In genomic region chr16:67928147-67928546, GRCh38 we compare ENCODE assay signal across 13 cellular contexts. TPM values are rescaled to one million over a fixed set of nuclear protein-coding genes. Genes with fewer than 3 reads are reported as not detected.
DNase-seq lines count a peak whose midpoint lies in the region; ATAC-seq and TF ChIP-seq lines count a peak whose summit lies in the region.
"Had no signal": no experiment of that assay in that cellular context is flagged by ENCODE, and none has a peak within 500 bp of the region (broad histone marks: within the 10 kb centered on the region; RNA-seq: fewer than 3 reads in every experiment).

No MANE protein-coding gene starts in this region.

- no peak for ATAC-seq in effector memory CD8-positive, alpha-beta T cell (replicated peaks)
- ATAC-seq in sciatic nerve, result peak; percentile 1
- no peak for ATAC-seq in HG03432 (IDR thresholded peaks at IDR 0.05; ENCODE audit: unreplicated experiment)

- no peaks in the 10 kb centered on the region for H3K27me3 Mint-ChIP-seq in activated CD4-positive, alpha-beta memory T cell treated with anti-CD3 and anti-CD28 coated beads, Interleukin-2, amount 10 ng/mL, durations not matched to agents 7 days and 5 days
- H3K27me3 Mint-ChIP-seq in activated CD4-positive, alpha-beta memory T cell treated with anti-CD3 and anti-CD28 coated beads for 36 hours, result no peaks in the 10 kb centered on the region
- no peaks in the 10 kb centered on the region for H3K27me3 Mint-ChIP-seq in effector memory CD8-positive, alpha-beta T cell
- H3K27me3 Mint-ChIP-seq: CD8-positive, alpha-beta memory T cell; T-cell had no signal

- H3K79me2 ChIP-seq in Karpas-422 (ENCODE audit: low read length), result no peaks in the 10 kb centered on the region; the same call in 1 of the 2 replicates

- H3K4me1 ChIP-seq in Karpas-422 (ENCODE audit: low read length), result peaks cover 12% of the 10 kb centered on the region

- no peak for DNase-seq in activated CD4-positive, alpha-beta memory T cell treated with anti-CD3 and anti-CD28 coated beads, Interleukin-2, amount 10 ng/mL, durations not matched to agents 7 days and 5 days
- no peak for DNase-seq in activated CD4-positive, alpha-beta memory T cell treated with anti-CD3 and anti-CD28 coated beads for 36 hours
- peak; percentile 41 for DNase-seq in Karpas-422
- DNase-seq in effector memory CD8-positive, alpha-beta T cell, result no peak
- no peak for DNase-seq in sciatic nerve (ENCODE audit: low spot score)
- no peak for DNase-seq in OCI-M2 (lab: John Stamatoyannopoulos, UW; ENCODE audit: unreplicated experiment)
- DNase-seq in brain microvascular endothelial cell, result no peak
- DNase-seq: NCI-H524 treated with DMSO at 0.1 percent for 48 hours had no signal

- H3K4me3 ChIP-seq in Karpas-422 (ENCODE audit: low read length), result no peak overlapping the region
- H3K4me3 ChIP-seq in brain microvascular endothelial cell (ENCODE audit: low read depth, low read length), result no peak overlapping the region
- H3K4me3 ChIP-seq: smooth muscle cell had no signal

- H4K20me1 ChIP-seq in Karpas-422 (ENCODE audit: insufficient read depth, low read depth, low read length), result no peaks in the 10 kb centered on the region

- no peaks in the 10 kb centered on the region for H3K9me2 ChIP-seq in Karpas-422 (replicated peaks; ENCODE audit: insufficient read depth, low read length)

- H3K27ac Mint-ChIP-seq in activated CD4-positive, alpha-beta memory T cell treated with anti-CD3 and anti-CD28 coated beads, Interleukin-2, amount 10 ng/mL, durations not matched to agents 7 days and 5 days, result peak overlapping the region; percentile 55
- no peak overlapping the region for H3K27ac Mint-ChIP-seq in activated CD4-positive, alpha-beta memory T cell treated with anti-CD3 and anti-CD28 coated beads for 36 hours
- H3K27ac Mint-ChIP-seq in effector memory CD8-positive, alpha-beta T cell, result peak overlapping the region; percentile 38 to 79
- H3K27ac Mint-ChIP-seq: nephron had no signal

- CTCF ChIA-PET in activated CD4-positive, alpha-beta memory T cell treated with anti-CD3 and anti-CD28 coated beads, Interleukin-2, amount 10 ng/mL, durations not matched to agents 7 days and 5 days (lab: Charles Lee), result interaction anchor here (0.8 to 2.2 kb wide), 10 partner anchors 9 to 112 kb away, joined by 3 to 14 read pairs (median 4); no protein-coding TSS in a partner anchor
- CTCF ChIA-PET in activated CD4-positive, alpha-beta memory T cell treated with anti-CD3 and anti-CD28 coated beads for 36 hours (lab: Charles Lee), result interaction anchor here (0.7 to 5.4 kb wide), 11 partner anchors 9 to 256 kb away, joined by 3 to 62 read pairs (median 4); partner anchors contain the start of genes NRN1L and PSMB10

- H3K9ac ChIP-seq in Karpas-422 (ENCODE audit: low read length), result no peak overlapping the region

- no peaks in the 10 kb centered on the region for H3K9me3 Mint-ChIP-seq in activated CD4-positive, alpha-beta memory T cell treated with anti-CD3 and anti-CD28 coated beads, Interleukin-2, amount 10 ng/mL, durations not matched to agents 7 days and 5 days
- H3K9me3 Mint-ChIP-seq in activated CD4-positive, alpha-beta memory T cell treated with anti-CD3 and anti-CD28 coated beads for 36 hours, result no peaks in the 10 kb centered on the region
- H3K9me3 Mint-ChIP-seq in effector memory CD8-positive, alpha-beta T cell, result no peaks in the 10 kb centered on the region
- H3K9me3 Mint-ChIP-seq: CD8-positive, alpha-beta memory T cell; nephron; T-cell had no signal

- H3K4me1 Mint-ChIP-seq in activated CD4-positive, alpha-beta memory T cell treated with anti-CD3 and anti-CD28 coated beads, Interleukin-2, amount 10 ng/mL, durations not matched to agents 7 days and 5 days, result no peaks in the 10 kb centered on the region
- H3K4me1 Mint-ChIP-seq in activated CD4-positive, alpha-beta memory T cell treated with anti-CD3 and anti-CD28 coated beads for 36 hours (ENCODE audit: low read depth), result peaks cover 3% of the 10 kb centered on the region
- H3K4me1 Mint-ChIP-seq in effector memory CD8-positive, alpha-beta T cell (ENCODE audit: low read depth in 2 of 2), result peaks cover 5 to 10% of the 10 kb centered on the region in 2 donors

- POLR2A ChIA-PET in activated CD4-positive, alpha-beta memory T cell treated with anti-CD3 and anti-CD28 coated beads, Interleukin-2, amount 10 ng/mL, durations not matched to agents 7 days and 5 days (lab: Charles Lee), result no interaction called here
- POLR2A ChIA-PET in activated CD4-positive, alpha-beta memory T cell treated with anti-CD3 and anti-CD28 coated beads for 36 hours (lab: Charles Lee), result interaction anchor here (0.8 to 1.4 kb wide), 4 partner anchors 35 to 52 kb away, joined by 3 read pairs; partner anchors contain the start of genes NRN1L and PSKH1

- in situ Hi-C loops in brain microvascular endothelial cell (cut with HindIII; ENCODE audit: low pct_ligation_motif_present, low sequenced_read_pairs), result no loop called here

- no peak overlapping the region for H3K27ac ChIP-seq in Karpas-422 (ENCODE audit: low read length)
- H3K27ac ChIP-seq in brain microvascular endothelial cell, result no peak overlapping the region

- H3K27me3 ChIP-seq in Karpas-422 (ENCODE audit: low read length) (no peaks in the 10 kb centered on the region), brain microvascular endothelial cell (replicated peaks) (no peaks in the 10 kb centered on the region)

- no peak for TF ChIP-seq CTCF in brain microvascular endothelial cell (IDR thresholded peaks at IDR 0.05; ENCODE audit: low read depth, low read length, missing control alignments)

- H3K9me3 ChIP-seq in Karpas-422 (ENCODE audit: low read length), result no peaks in the 10 kb centered on the region

- intact Hi-C loops in activated CD4-positive, alpha-beta memory T cell treated with anti-CD3 and anti-CD28 coated beads for 36 hours (cut with micrococcal nuclease), result loop anchor here (1.0 to 5.0 kb wide), 3 partner anchors 45 to 406 kb away; no protein-coding TSS in a partner anchor
- intact Hi-C loops in sciatic nerve (cut with DNase I), result loop anchor here (5.0 kb wide), 1 partner anchor 46 kb away; the partner anchor contains the start of gene NRN1L

- no peak overlapping the region for H3K4me2 ChIP-seq in Karpas-422 (ENCODE audit: low read depth, low read length, poor library complexity, severe bottlenecking)
- H3K4me2 ChIP-seq: smooth muscle cell had no signal

- H3K36me3 Mint-ChIP-seq in activated CD4-positive, alpha-beta memory T cell treated with anti-CD3 and anti-CD28 coated beads, Interleukin-2, amount 10 ng/mL, durations not matched to agents 7 days and 5 days (ENCODE audit: low read depth), result peaks cover 16% of the 10 kb centered on the region
- peaks cover 10% of the 10 kb centered on the region for H3K36me3 Mint-ChIP-seq in activated CD4-positive, alpha-beta memory T cell treated with anti-CD3 and anti-CD28 coated beads for 36 hours
- H3K36me3 Mint-ChIP-seq in effector memory CD8-positive, alpha-beta T cell (ENCODE audit: insufficient read depth), result peaks cover 37% of the 10 kb centered on the region

- no peak overlapping the region for H2AFZ ChIP-seq in Karpas-422 (ENCODE audit: low read length)

- no peak overlapping the region for H3K4me3 Mint-ChIP-seq in activated CD4-positive, alpha-beta memory T cell treated with anti-CD3 and anti-CD28 coated beads, Interleukin-2, amount 10 ng/mL, durations not matched to agents 7 days and 5 days
- H3K4me3 Mint-ChIP-seq in activated CD4-positive, alpha-beta memory T cell treated with anti-CD3 and anti-CD28 coated beads for 36 hours, result no peak overlapping the region
- no peak overlapping the region for H3K4me3 Mint-ChIP-seq in effector memory CD8-positive, alpha-beta T cell
- H3K4me3 Mint-ChIP-seq: CD8-positive, alpha-beta memory T cell; nephron; T-cell had no signal

- H3K36me3 ChIP-seq in Karpas-422 (ENCODE audit: insufficient read depth, low read length) (no peaks in the 10 kb centered on the region), brain microvascular endothelial cell (replicated peaks) (peaks cover 11% of the 10 kb centered on the region)

RNA-seq across cellular contexts. Expression of gene CTRL, which starts 3.5 kb away (rescaled TPM):
- 1 to 10 TPM; 4.5 to 5.0 TPM for total RNA-seq in activated CD4-positive, alpha-beta memory T cell treated with anti-CD3 and anti-CD28 coated beads, Interleukin-2, amount 10 ng/mL, durations not matched to agents 7 days and 5 days
- total RNA-seq in activated CD4-positive, alpha-beta memory T cell treated with anti-CD3 and anti-CD28 coated beads for 36 hours, result 1 to 10 TPM; 2.9 to 3.1 TPM
- 1.0 and 1.6 TPM in 2 replicates for total RNA-seq in Karpas-422 (2014; rRNA removed; shearing (Covaris generic); ENCODE audit: low replicate concordance)
- 0.98 TPM for total RNA-seq in sciatic nerve

RNA-seq across cellular contexts. Expression of gene PSMB10, which starts 8.5 kb away (rescaled TPM):
- total RNA-seq in activated CD4-positive, alpha-beta memory T cell treated with anti-CD3 and anti-CD28 coated beads, Interleukin-2, amount 10 ng/mL, durations not matched to agents 7 days and 5 days, result 100 to 1,000 TPM; 236 to 241 TPM
- 100 to 1,000 TPM; 185 to 193 TPM for total RNA-seq in activated CD4-positive, alpha-beta memory T cell treated with anti-CD3 and anti-CD28 coated beads for 36 hours
- 92.4 and 264 TPM in 2 replicates for total RNA-seq in Karpas-422 (2014; rRNA removed; shearing (Covaris generic); ENCODE audit: low replicate concordance)
- total RNA-seq in sciatic nerve, result 35.3 TPM

RNA-seq across cellular contexts. Expression of gene LCAT, which starts 15.8 kb away (rescaled TPM):
- 10 to 100 TPM; 10.7 to 14.8 TPM for total RNA-seq in activated CD4-positive, alpha-beta memory T cell treated with anti-CD3 and anti-CD28 coated beads, Interleukin-2, amount 10 ng/mL, durations not matched to agents 7 days and 5 days
- total RNA-seq in activated CD4-positive, alpha-beta memory T cell treated with anti-CD3 and anti-CD28 coated beads for 36 hours, result 10 to 100 TPM; 10.1 to 10.7 TPM
- total RNA-seq in Karpas-422 (2014; rRNA removed; shearing (Covaris generic); ENCODE audit: low replicate concordance), result 1.1 and 1.3 TPM in 2 replicates
- 46.2 TPM for total RNA-seq in sciatic nerve

RNA-seq across cellular contexts. Expression of gene PSKH1, which starts 35.1 kb away (rescaled TPM):
- total RNA-seq in activated CD4-positive, alpha-beta memory T cell treated with anti-CD3 and anti-CD28 coated beads, Interleukin-2, amount 10 ng/mL, durations not matched to agents 7 days and 5 days, result 10 to 100 TPM; 19.0 TPM
- total RNA-seq in activated CD4-positive, alpha-beta memory T cell treated with anti-CD3 and anti-CD28 coated beads for 36 hours, result 10 to 100 TPM in 1 of 2 experiments, 1 to 10 TPM in 1; 10.0 to 11.7 TPM
- 7.2 and 14.2 TPM in 2 replicates for total RNA-seq in Karpas-422 (2014; rRNA removed; shearing (Covaris generic); ENCODE audit: low replicate concordance)
- total RNA-seq in sciatic nerve, result 27.4 TPM

RNA-seq across cellular contexts. Expression of gene SLC12A4, which starts 40.3 kb away (rescaled TPM):
- total RNA-seq in activated CD4-positive, alpha-beta memory T cell treated with anti-CD3 and anti-CD28 coated beads, Interleukin-2, amount 10 ng/mL, durations not matched to agents 7 days and 5 days, result 10 to 100 TPM; 37.9 to 40.0 TPM
- 10 to 100 TPM; 27.1 to 29.9 TPM for total RNA-seq in activated CD4-positive, alpha-beta memory T cell treated with anti-CD3 and anti-CD28 coated beads for 36 hours
- 11.0 and 15.4 TPM in 2 replicates for total RNA-seq in Karpas-422 (2014; rRNA removed; shearing (Covaris generic); ENCODE audit: low replicate concordance)
- total RNA-seq in sciatic nerve, result 115 TPM
